ENCODE assay signal across 8 cellular contexts in the genomic region with DNA sequence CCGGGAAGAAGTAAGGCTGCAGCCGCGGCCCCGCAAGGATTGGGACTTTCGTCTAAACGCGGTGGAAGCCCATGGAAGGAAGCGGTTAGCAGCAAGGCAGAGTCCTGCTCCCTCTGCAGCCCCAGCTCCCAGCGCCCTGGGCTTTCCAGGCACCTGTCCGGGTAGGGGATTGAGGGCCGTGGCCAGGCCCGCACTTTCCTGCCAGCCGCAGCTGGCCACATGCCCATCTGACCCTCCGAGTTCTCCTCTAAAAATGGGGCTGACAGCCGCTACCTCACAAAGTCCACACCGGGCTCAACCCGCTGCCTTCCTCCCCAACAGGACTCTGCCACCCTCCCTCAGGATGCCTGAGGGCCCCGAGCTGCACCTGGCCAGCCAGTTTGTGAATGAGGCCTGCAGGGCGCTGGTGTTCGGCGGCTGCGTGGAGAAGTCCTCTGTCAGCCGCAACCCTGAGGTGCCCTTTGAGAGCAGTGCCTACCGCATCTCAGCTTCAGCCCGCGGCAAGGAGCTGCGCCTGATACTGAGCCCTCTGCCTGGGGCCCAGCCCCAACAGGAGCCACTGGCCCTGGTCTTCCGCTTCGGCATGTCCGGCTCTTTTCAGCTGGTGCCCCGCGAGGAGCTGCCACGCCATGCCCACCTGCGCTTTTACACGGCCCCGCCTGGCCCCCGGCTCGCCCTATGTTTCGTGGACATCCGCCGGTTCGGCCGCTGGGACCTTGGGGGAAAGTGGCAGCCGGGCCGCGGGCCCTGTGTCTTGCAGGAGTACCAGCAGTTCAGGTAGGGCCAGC. TPM values are rescaled to one million over a fixed set of nuclear protein-coding genes. Genes with fewer than 3 reads are reported as not detected.
DNase-seq lines count a peak whose midpoint lies in the region; TF ChIP-seq lines count a peak whose summit lies in the region.

No MANE protein-coding gene starts in this region.

- DNase-seq in LNCaP clone FGC (ENCODE audit: low read depth) (no peak), coronary artery (ENCODE audit: low spot score) (no peak), mesothelial cell of epicardium (ENCODE audit: low spot score in 2 of 2, unreplicated experiment in 2 of 2) (peak in 1 of 2 experiments; percentile 45), vagina (ENCODE audit: extremely low spot score in 2 of 2) (no peak), COLO829 (ENCODE audit: low spot score) (no peak), NCI-H82 treated with DMSO at 0.1 percent for 48 hours (lab: John Stamatoyannopoulos, UW; ENCODE audit: unreplicated experiment) (no peak), epidermal melanocyte (ENCODE audit: insufficient read length, low spot score) (no peak)

- H3K27me3 ChIP-seq in BLaER1 treated with 17β-estradiol and CSF1 and Interleukin-3, amounts not matched to agents 10 nM and 100 nM: peaks cover 0 to 16% (median 0%) of the 10 kb centered on the region in 11 experiments; a peak in 6 of 22 replicates
- no peaks in the 10 kb centered on the region for H3K27me3 ChIP-seq in vagina

- peak overlapping the region; percentile 80 for H3K4me3 Mint-ChIP-seq in mesothelial cell of epicardium

- TF ChIP-seq CTCF in LNCaP clone FGC (IDR thresholded peaks at IDR 0.05; ENCODE audit: control insufficient read depth, extremely low read depth, insufficient read depth) (no peak), coronary artery (IDR thresholded peaks at IDR 0.05) (no peak), mesothelial cell of epicardium (IDR thresholded peaks at IDR 0.05; ENCODE audit: unreplicated experiment) (no peak), vagina (IDR thresholded peaks at IDR 0.05) (no peak)

- peak overlapping the region; percentile 70 to 94 (median 82) for H3K4me3 ChIP-seq in BLaER1 treated with 17β-estradiol and CSF1 and Interleukin-3, amounts not matched to agents 10 nM and 100 nM
- H3K4me3 ChIP-seq in LNCaP clone FGC (ENCODE audit: low read depth, low read length) (peak overlapping the region; percentile 82), coronary artery (peak overlapping the region; percentile 94), vagina (peak overlapping the region; percentile 72 to 92)

- H3K27ac ChIP-seq in BLaER1 treated with 17β-estradiol and CSF1 and Interleukin-3, amounts not matched to agents 10 nM and 100 nM: peak overlapping the region; percentile 67 to 87 (median 81); a peak in 19 of 22 replicates
- H3K27ac ChIP-seq in coronary artery (peak overlapping the region; percentile 37 to 76), vagina (peak overlapping the region; percentile 84)

- H4K20me1 ChIP-seq in BLaER1 treated with 17β-estradiol and CSF1 and Interleukin-3, amounts not matched to agents 10 nM and 100 nM: peaks cover 0 to 37% (median 7%) of the 10 kb centered on the region in 11 experiments; a peak in 14 of 22 replicates

- H3K9me3 Mint-ChIP-seq in mesothelial cell of epicardium: no peaks in the 10 kb centered on the region

- intact Hi-C loops in vagina (cut with DNase I): no loop called here

- H3K4me2 ChIP-seq in BLaER1 treated with 17β-estradiol and CSF1 and Interleukin-3, amounts not matched to agents 10 nM and 100 nM: peak overlapping the region; percentile 94 to 100 (median 99)

- no peak overlapping the region for H3K27ac Mint-ChIP-seq in mesothelial cell of epicardium

- peaks cover 14% of the 10 kb centered on the region for H3K27me3 Mint-ChIP-seq in mesothelial cell of epicardium (ENCODE audit: low read depth)

- H3K36me3 Mint-ChIP-seq in mesothelial cell of epicardium: no peaks in the 10 kb centered on the region

- H3K4me1 Mint-ChIP-seq in mesothelial cell of epicardium: peaks cover 9% of the 10 kb centered on the region

- TF ChIP-seq POLR2A in vagina (IDR thresholded peaks at IDR 0.05): no peak

- H3K36me3 ChIP-seq in BLaER1 treated with 17β-estradiol and CSF1 and Interleukin-3, amounts not matched to agents 10 nM and 100 nM: peaks cover 0 to 24% (median 16%) of the 10 kb centered on the region in 11 experiments; a peak in 15 of 22 replicates
- no peaks in the 10 kb centered on the region for H3K36me3 ChIP-seq in vagina

- peaks cover 12 to 22% (median 18%) of the 10 kb centered on the region in 11 experiments; a peak in 20 of 22 replicates for H3K9me3 ChIP-seq in BLaER1 treated with 17β-estradiol and CSF1 and Interleukin-3, amounts not matched to agents 10 nM and 100 nM (replicated peaks in 1 of 11)
- no peaks in the 10 kb centered on the region for H3K9me3 ChIP-seq in vagina

- peaks cover 31 to 81% (median 63%) of the 10 kb centered on the region in 10 experiments for H3K4me1 ChIP-seq in BLaER1 treated with 17β-estradiol and CSF1 and Interleukin-3, amounts not matched to agents 10 nM and 100 nM
- peaks cover 25% of the 10 kb centered on the region for H3K4me1 ChIP-seq in vagina

- H3K9ac ChIP-seq in BLaER1 treated with 17β-estradiol and CSF1 and Interleukin-3, amounts not matched to agents 10 nM and 100 nM: peak overlapping the region; percentile 74 to 93 (median 83)

RNA-seq across cellular contexts. Expression of gene NEIL1, which starts 1.9 kb away (rescaled TPM):
- total RNA-seq in mesothelial cell of epicardium (58.7 to 67.9 TPM (median 64.5 TPM) in 3 replicates), vagina (69.2 TPM)

RNA-seq across cellular contexts. Expression of gene COMMD4, which starts 12.9 kb away (rescaled TPM):
- total RNA-seq in mesothelial cell of epicardium: 64.1 to 70.5 TPM (median 69.1 TPM) in 3 replicates
- 57.5 TPM for total RNA-seq in vagina

RNA-seq across cellular contexts. Expression of gene MAN2C1, which starts 19.6 kb away (rescaled TPM):
- 243 to 264 TPM (median 251 TPM) in 3 replicates for total RNA-seq in mesothelial cell of epicardium
- 198 TPM for total RNA-seq in vagina
